ENCODE assay signal across 9 cellular contexts in genomic region chr9:21803674-21804048, GRCh38. TPM values are rescaled to one million over a fixed set of nuclear protein-coding genes. Genes with fewer than 3 reads are reported as not detected.
DNase-seq lines count a peak whose midpoint lies in the region; ATAC-seq and FAIRE-seq lines count a peak whose summit lies in the region.
"Had no signal": no experiment of that assay in that cellular context is flagged by ENCODE, and none has a peak within 500 bp of the region (broad histone marks: within the 10 kb centered on the region; RNA-seq: fewer than 3 reads in every experiment).

No MANE protein-coding gene starts in this region.

- peaks cover 42% of the 10 kb centered on the region for H3K4me1 Mint-ChIP-seq in activated CD8-positive, alpha-beta memory T cell treated with anti-CD3 and anti-CD28 coated beads, Interleukin-2, amount 10 ng/mL, durations not matched to agents 7 days and 5 days

- peak overlapping the region; percentile 97 for H3K9ac ChIP-seq in adipocyte (ENCODE audit: low read length)

- 63% methylated on average over 9 of the region's 9 CpGs for WGBS in thymus

- peaks cover 32% of the 10 kb centered on the region for H3K4me1 ChIP-seq in adipocyte (ENCODE audit: control insufficient read depth, insufficient read depth, low read length)
- no peaks in the 10 kb centered on the region for H3K4me1 ChIP-seq in thymus (ENCODE audit: control insufficient read depth, insufficient read depth, low read length)

- H3K27me3 ChIP-seq in adipocyte (replicated peaks; ENCODE audit: control insufficient read depth, insufficient read depth, low read length) = no peaks in the 10 kb centered on the region
- no peaks in the 10 kb centered on the region for H3K27me3 ChIP-seq in layer of hippocampus (ENCODE audit: control insufficient read depth, insufficient read depth, low read length)
- no peaks in the 10 kb centered on the region for H3K27me3 ChIP-seq in thymus (ENCODE audit: control insufficient read depth, insufficient read depth)

- H3K36me3 ChIP-seq in adipocyte (ENCODE audit: control insufficient read depth, insufficient read depth, low read length, severe bottlenecking) (peaks cover 5% of the 10 kb centered on the region), thymus (ENCODE audit: control insufficient read depth, insufficient read depth) (no peaks in the 10 kb centered on the region)

- no peak for DNase-seq in activated CD8-positive, alpha-beta memory T cell treated with anti-CD3 and anti-CD28 coated beads, Interleukin-2, amount 10 ng/mL, durations not matched to agents 7 days and 5 days
- no peak for DNase-seq in activated CD8-positive, alpha-beta memory T cell treated with anti-CD3 and anti-CD28 coated beads for 24 hours
- DNase-seq in adipocyte (ENCODE audit: low read depth) (peak; percentile 27), HTR-8/SVneo (ENCODE audit: insufficient read length, low spot score) (no peak), DMS153 (lab: John Stamatoyannopoulos, UW) (no peak)

- peak overlapping the region; percentile 93 for H3K27ac ChIP-seq in layer of hippocampus (ENCODE audit: low read depth, low read length)
- H3K27ac ChIP-seq in thymus (ENCODE audit: low read depth) = no peak overlapping the region

- FAIRE-seq in HTR-8/SVneo (lab: Jason Lieb, UNC) = no peak

- H3K27ac Mint-ChIP-seq in activated CD8-positive, alpha-beta memory T cell treated with anti-CD3 and anti-CD28 coated beads, Interleukin-2, amount 10 ng/mL, durations not matched to agents 7 days and 5 days = peak overlapping the region; percentile 97

- no peaks in the 10 kb centered on the region for H3K9me3 ChIP-seq in adipocyte (ENCODE audit: control insufficient read depth, low read length)
- H3K9me3 ChIP-seq in thymus (ENCODE audit: control insufficient read depth) = no peaks in the 10 kb centered on the region

- H3K4me3 ChIP-seq in adipocyte (ENCODE audit: low read length) = peak overlapping the region; percentile 83
- H3K4me3 ChIP-seq in thymus (ENCODE audit: low read length) = peak overlapping the region; percentile 85

- CTCF ChIA-PET in activated CD8-positive, alpha-beta memory T cell treated with anti-CD3 and anti-CD28 coated beads, Interleukin-2, amount 10 ng/mL, durations not matched to agents 7 days and 5 days (lab: Charles Lee) = interaction anchor here (0.5 to 2.9 kb wide), 5 partner anchors 8 to 615 kb away, joined by 3 to 11 read pairs (median 5); partner anchors contain the start of gene CDKN2B

- peaks cover 29% of the 10 kb centered on the region for H3K27me3 Mint-ChIP-seq in activated CD8-positive, alpha-beta memory T cell treated with anti-CD3 and anti-CD28 coated beads, Interleukin-2, amount 10 ng/mL, durations not matched to agents 7 days and 5 days

- H3K36me3 Mint-ChIP-seq in activated CD8-positive, alpha-beta memory T cell treated with anti-CD3 and anti-CD28 coated beads, Interleukin-2, amount 10 ng/mL, durations not matched to agents 7 days and 5 days = peaks cover 15% of the 10 kb centered on the region

- ATAC-seq in activated CD8-positive, alpha-beta memory T cell treated with anti-CD3 and anti-CD28 coated beads, Interleukin-2, amount 10 ng/mL, durations not matched to agents 7 days and 5 days = no peak
- ATAC-seq in HG03457 (IDR thresholded peaks at IDR 0.05; ENCODE audit: unreplicated experiment) = no peak

- peak overlapping the region; percentile 97 for H3K4me3 Mint-ChIP-seq in activated CD8-positive, alpha-beta memory T cell treated with anti-CD3 and anti-CD28 coated beads, Interleukin-2, amount 10 ng/mL, durations not matched to agents 7 days and 5 days

- H3K9me3 Mint-ChIP-seq in activated CD8-positive, alpha-beta memory T cell treated with anti-CD3 and anti-CD28 coated beads, Interleukin-2, amount 10 ng/mL, durations not matched to agents 7 days and 5 days (ENCODE audit: low read depth) = no peaks in the 10 kb centered on the region

RNA-seq across cellular contexts. Expression of gene MTAP, which starts 1.2 kb away (rescaled TPM):
- total RNA-seq in activated CD8-positive, alpha-beta memory T cell treated with anti-CD3 and anti-CD28 coated beads, Interleukin-2, amount 10 ng/mL, durations not matched to agents 7 days and 5 days = 10 to 100 TPM; 44.9 to 63.7 TPM
- polyA plus RNA-seq in thymus = 12.4 TPM
- total RNA-seq: Daoy had no signal
